In the genomic region with DNA sequence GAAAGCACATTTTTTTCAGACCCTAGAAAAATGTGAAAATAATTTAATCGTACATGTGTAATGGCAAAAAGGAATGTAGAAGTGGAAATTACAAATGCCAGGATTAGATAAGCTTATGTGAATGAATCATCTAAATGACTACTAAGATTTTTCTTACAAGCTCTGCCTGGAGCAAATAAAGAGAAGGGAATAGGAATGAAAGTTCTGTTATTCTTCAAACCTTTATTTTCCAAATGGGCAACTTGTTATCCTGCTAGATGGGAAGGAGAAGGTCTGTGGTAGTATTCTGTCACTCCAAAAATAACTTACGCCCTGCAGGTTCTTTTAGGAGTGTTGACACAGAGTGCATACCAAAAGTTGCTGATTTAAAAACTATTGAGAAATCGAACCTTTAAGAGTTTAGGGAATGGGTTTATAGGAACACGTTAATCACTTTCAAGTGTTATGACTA, we compare ENCODE assay signal across 22 cellular contexts. TPM values are rescaled to one million over a fixed set of nuclear protein-coding genes. Genes with fewer than 3 reads are reported as not detected.
DNase-seq lines count a peak whose midpoint lies in the region; ATAC-seq and TF ChIP-seq lines count a peak whose summit lies in the region.
"Had no signal": no experiment of that assay in that cellular context is flagged by ENCODE, and none has a peak within 500 bp of the region (broad histone marks: within the 10 kb centered on the region; RNA-seq: fewer than 3 reads in every experiment).

No MANE protein-coding gene starts in this region.

- H3K36me3 Mint-ChIP-seq in MCF 10A (ENCODE audit: insufficient read depth, unreplicated experiment) (peaks cover 50% of the 10 kb centered on the region), type B pancreatic cell (peaks cover 22% of the 10 kb centered on the region)
- H3K36me3 Mint-ChIP-seq in activated CD8-positive, alpha-beta T cell treated with anti-CD3 and anti-CD28 coated beads, Interleukin-2, amount 10 ng/mL, durations not matched to agents 7 days and 5 days (ENCODE audit: low read depth), result peaks cover 50% of the 10 kb centered on the region

- dilution Hi-C loops in mammary epithelial cell (cut with HindIII; ENCODE audit: low sequenced_read_pairs), result no loop called here

- CTCF ChIA-PET in MCF 10A (lab: Yijun Ruan, JAX) (interaction anchor here (1.0 to 2.2 kb wide), 5 partner anchors 9 to 51 kb away, joined by 3 to 10 read pairs (median 5); a partner anchor contains a TSS), mammary epithelial cell (lab: Charles Lee; ENCODE audit: low non-redundant PET) (no interaction called here)
- CTCF ChIA-PET in activated CD8-positive, alpha-beta T cell treated with anti-CD3 and anti-CD28 coated beads, Interleukin-2, amount 10 ng/mL, durations not matched to agents 7 days and 5 days (lab: Charles Lee), result interaction anchor here (1.3 to 2.6 kb wide), 5 partner anchors 10 to 73 kb away, joined by 4 to 12 read pairs (median 4); a partner anchor contains a TSS

- H3K9me3 Mint-ChIP-seq in MCF 10A (ENCODE audit: unreplicated experiment) (no peaks in the 10 kb centered on the region), type B pancreatic cell (no peaks in the 10 kb centered on the region)
- no peaks in the 10 kb centered on the region for H3K9me3 Mint-ChIP-seq in activated CD8-positive, alpha-beta T cell treated with anti-CD3 and anti-CD28 coated beads, Interleukin-2, amount 10 ng/mL, durations not matched to agents 7 days and 5 days (ENCODE audit: insufficient read depth)
- H3K9me3 Mint-ChIP-seq: activated CD4-positive, alpha-beta T cell treated with anti-CD3 and anti-CD28 coated beads, Interleukin-2, amount 10 ng/mL, durations not matched to agents 24 days and 14 days; activated naive CD8-positive, alpha-beta T cell treated with anti-CD3 and anti-CD28 coated beads, Interleukin-2, amount 50 U/mL, for 24 hours; activated T-cell treated with anti-CD3 and anti-CD28 coated beads, Interleukin-2, amount 50 U/mL, for 72 hours; naive B cell had no signal

- in situ Hi-C loops in mammary epithelial cell (cut with MboI; ENCODE audit: low sequenced_read_pairs in 2 of 2), result loop anchor here in 1 of 2 donors (25.0 kb wide), 1 partner anchor 90 kb away; a partner anchor contains a TSS

- H3K4me3 ChIP-seq in mammary epithelial cell (replicated peaks in 1 of 3; ENCODE audit: insufficient read depth in 1 of 3, low read depth in 2 of 3, low read length in 3 of 3) (no peak overlapping the region), fibroblast of the aortic adventitia (ENCODE audit: low read depth, low read length) (no peak overlapping the region)
- H3K4me3 ChIP-seq: colonic mucosa, MG63 had no signal

- H3K27ac Mint-ChIP-seq in MCF 10A (ENCODE audit: low read depth, unreplicated experiment) (peak overlapping the region; percentile 80), type B pancreatic cell (no peak overlapping the region)
- peak overlapping the region; percentile 34 for H3K27ac Mint-ChIP-seq in activated CD8-positive, alpha-beta T cell treated with anti-CD3 and anti-CD28 coated beads, Interleukin-2, amount 10 ng/mL, durations not matched to agents 7 days and 5 days
- H3K27ac Mint-ChIP-seq: activated CD4-positive, alpha-beta T cell treated with anti-CD3 and anti-CD28 coated beads, Interleukin-2, amount 10 ng/mL, durations not matched to agents 24 days and 14 days; activated naive CD8-positive, alpha-beta T cell treated with anti-CD3 and anti-CD28 coated beads, Interleukin-2, amount 50 U/mL, for 24 hours; activated T-cell treated with anti-CD3 and anti-CD28 coated beads, Interleukin-2, amount 50 U/mL, for 72 hours; naive B cell had no signal

- TF ChIP-seq CTCF in MCF 10A (IDR thresholded peaks at IDR 0.05; ENCODE audit: unreplicated experiment), result no peak
- TF ChIP-seq CTCF in mammary epithelial cell (conservative IDR thresholded peaks at IDR 0.05 in 1 of 2, IDR thresholded peaks at IDR 0.05 in 1 of 2; ENCODE audit: extremely low read depth in 1 of 2, insufficient read depth in 1 of 2, low read depth in 1 of 2, low read length in 2 of 2), result no peak
- TF ChIP-seq CTCF in fibroblast of the aortic adventitia (IDR thresholded peaks at IDR 0.05; ENCODE audit: insufficient read depth, low read length), result no peak
- no peak for TF ChIP-seq CTCF in type B pancreatic cell (conservative IDR thresholded peaks at IDR 0.05)

- no peak overlapping the region for H3K27ac ChIP-seq in mammary epithelial cell (ENCODE audit: insufficient read depth, low read depth, low read length)
- H3K27ac ChIP-seq: colonic mucosa, epithelial cell of prostate had no signal

- H3K27me3 ChIP-seq in mammary epithelial cell (ENCODE audit: insufficient read depth, low read length), result no peaks in the 10 kb centered on the region
- H3K27me3 ChIP-seq: colonic mucosa, MG63 had no signal

- H3K4me1 Mint-ChIP-seq in MCF 10A (ENCODE audit: insufficient read depth, unreplicated experiment) (peaks cover 8% of the 10 kb centered on the region), type B pancreatic cell (ENCODE audit: unreplicated experiment) (peaks cover 3% of the 10 kb centered on the region)
- peaks cover 6% of the 10 kb centered on the region for H3K4me1 Mint-ChIP-seq in activated CD8-positive, alpha-beta T cell treated with anti-CD3 and anti-CD28 coated beads, Interleukin-2, amount 10 ng/mL, durations not matched to agents 7 days and 5 days (ENCODE audit: low read depth)

- H3K4me1 ChIP-seq in mammary epithelial cell (ENCODE audit: insufficient read depth, low read length), result no peaks in the 10 kb centered on the region
- H3K4me1 ChIP-seq: colonic mucosa had no signal

- DNase-seq in MCF 10A (ENCODE audit: unreplicated experiment) (peak; percentile 12), mammary epithelial cell (no peak), fibroblast of the aortic adventitia (ENCODE audit: low read depth) (peak; percentile 82), type B pancreatic cell (ENCODE audit: extremely low spot score, unreplicated experiment) (no peak), left ventricle myocardium superior (no peak), SKM-1 (lab: John Stamatoyannopoulos, UW; ENCODE audit: unreplicated experiment) (no peak)
- DNase-seq in activated CD8-positive, alpha-beta T cell treated with anti-CD3 and anti-CD28 coated beads, Interleukin-2, amount 10 ng/mL, durations not matched to agents 7 days and 5 days, result no peak
- DNase-seq: activated CD4-positive, alpha-beta T cell treated with anti-CD3 and anti-CD28 coated beads, Interleukin-2, amount 10 ng/mL, durations not matched to agents 24 days and 14 days; activated naive CD8-positive, alpha-beta T cell treated with anti-CD3 and anti-CD28 coated beads, Interleukin-2, amount 50 U/mL, for 24 hours; activated T-cell treated with anti-CD3 and anti-CD28 coated beads, Interleukin-2, amount 50 U/mL, for 72 hours; colonic mucosa; hippocampal formation; left cardiac atrium; MG63; naive B cell; NCI-H2081; NCI-H748 treated with DMSO at 0.1 percent for 48 hours; retina; substantia nigra had no signal

- no peak for ATAC-seq in activated CD8-positive, alpha-beta T cell treated with anti-CD3 and anti-CD28 coated beads, Interleukin-2, amount 10 ng/mL, durations not matched to agents 7 days and 5 days
- ATAC-seq in left ventricle myocardium superior, result no peak
- ATAC-seq in HG02885 (IDR thresholded peaks at IDR 0.05; ENCODE audit: poor library complexity, unreplicated experiment), result no peak
- ATAC-seq: activated naive CD8-positive, alpha-beta T cell treated with anti-CD3 and anti-CD28 coated beads, Interleukin-2, amount 50 U/mL, for 24 hours; activated T-cell treated with anti-CD3 and anti-CD28 coated beads, Interleukin-2, amount 50 U/mL, for 72 hours; Right ventricle myocardium inferior had no signal

- peaks cover 8% of the 10 kb centered on the region for H3K36me3 ChIP-seq in mammary epithelial cell (ENCODE audit: insufficient read depth, low read length)

- WGBS in mammary epithelial cell (ENCODE audit: low coverage, missing lambda C conversion rate), result 75% methylated on average over 4 of the region's 4 CpGs

- no peak overlapping the region for H3K4me2 ChIP-seq in mammary epithelial cell (ENCODE audit: insufficient read depth, low read depth, low read length)

- no TSS peak for BruUV-seq in MCF 10A (replicated peaks; lab: Mats Ljungman, UMichigan)
- no TSS peak for BruUV-seq in mammary epithelial cell (replicated peaks; lab: Mats Ljungman, UMichigan)

- H3K27me3 Mint-ChIP-seq in MCF 10A (ENCODE audit: insufficient read depth, unreplicated experiment) (no peaks in the 10 kb centered on the region), type B pancreatic cell (no peaks in the 10 kb centered on the region)
- H3K27me3 Mint-ChIP-seq in activated CD8-positive, alpha-beta T cell treated with anti-CD3 and anti-CD28 coated beads, Interleukin-2, amount 10 ng/mL, durations not matched to agents 7 days and 5 days (ENCODE audit: low read depth), result no peaks in the 10 kb centered on the region
- H3K27me3 Mint-ChIP-seq: activated CD4-positive, alpha-beta T cell treated with anti-CD3 and anti-CD28 coated beads, Interleukin-2, amount 10 ng/mL, durations not matched to agents 24 days and 14 days; activated naive CD8-positive, alpha-beta T cell treated with anti-CD3 and anti-CD28 coated beads, Interleukin-2, amount 50 U/mL, for 24 hours; naive B cell had no signal

- POLR2A ChIA-PET in MCF 10A (lab: Yijun Ruan, JAX), result interaction anchor here (0.6 to 3.3 kb wide), 13 partner anchors 8 to 1381 kb away, joined by 3 to 20 read pairs (median 4); a partner anchor contains a TSS
- POLR2A ChIA-PET in activated CD8-positive, alpha-beta T cell treated with anti-CD3 and anti-CD28 coated beads, Interleukin-2, amount 10 ng/mL, durations not matched to agents 7 days and 5 days (lab: Charles Lee), result interaction anchor here (1.6 kb wide), 1 partner anchor 9 kb away, joined by 8 read pairs; a partner anchor contains a TSS

- no peak overlapping the region for H2AFZ ChIP-seq in mammary epithelial cell (ENCODE audit: low read depth, low read length)

- no peaks in the 10 kb centered on the region for H3K9me3 ChIP-seq in mammary epithelial cell (replicated peaks; ENCODE audit: insufficient read depth, low read length)
- H3K9me3 ChIP-seq: colonic mucosa, MG63 had no signal

- H4K20me1 ChIP-seq in mammary epithelial cell (ENCODE audit: insufficient read depth, low read length), result no peaks in the 10 kb centered on the region

- H3K4me3 Mint-ChIP-seq in MCF 10A (ENCODE audit: unreplicated experiment), result no peak overlapping the region
- no peak overlapping the region for H3K4me3 Mint-ChIP-seq in activated CD8-positive, alpha-beta T cell treated with anti-CD3 and anti-CD28 coated beads, Interleukin-2, amount 10 ng/mL, durations not matched to agents 7 days and 5 days
- no peak overlapping the region for H3K4me3 Mint-ChIP-seq in type B pancreatic cell
- H3K4me3 Mint-ChIP-seq: activated CD4-positive, alpha-beta T cell treated with anti-CD3 and anti-CD28 coated beads, Interleukin-2, amount 10 ng/mL, durations not matched to agents 24 days and 14 days; activated naive CD8-positive, alpha-beta T cell treated with anti-CD3 and anti-CD28 coated beads, Interleukin-2, amount 50 U/mL, for 24 hours; activated T-cell treated with anti-CD3 and anti-CD28 coated beads, Interleukin-2, amount 50 U/mL, for 72 hours; naive B cell had no signal

- intact Hi-C loops in MCF 10A (cut with micrococcal nuclease) (no loop called here), mammary epithelial cell (cut with micrococcal nuclease) (no loop called here), left ventricle myocardium superior (cut with micrococcal nuclease) (no loop called here)

- peaks cover 90% of the 10 kb centered on the region for H3K79me2 ChIP-seq in mammary epithelial cell (ENCODE audit: insufficient read depth, low read length)

- H3K9ac ChIP-seq in mammary epithelial cell (ENCODE audit: insufficient read depth, low read length), result no peak overlapping the region

RNA-seq across cellular contexts. Expression of a gene that starts 9.7 kb away (rescaled TPM):
- total RNA-seq in MCF 10A (2022) (29.7 and 40.6 TPM in 2 replicates), mammary epithelial cell (10 to 100 TPM; 21.7 to 31.2 TPM), fibroblast of the aortic adventitia (ENCODE audit: low replicate concordance) (22.1 and 34.3 TPM in 2 replicates), type B pancreatic cell (ENCODE audit: low replicate concordance) (48.4 and 57.8 TPM in 2 replicates), left ventricle myocardium superior (32.8 TPM)
- 21.6 TPM for polyA plus RNA-seq in mammary epithelial cell
- polyA minus RNA-seq in mammary epithelial cell, result 44.1 TPM
- total RNA-seq in activated CD8-positive, alpha-beta T cell treated with anti-CD3 and anti-CD28 coated beads, Interleukin-2, amount 10 ng/mL, durations not matched to agents 7 days and 5 days, result 10 to 100 TPM; 77.4 to 79.8 TPM

RNA-seq across cellular contexts. Expression of a gene that starts 43.4 kb away (rescaled TPM):
- total RNA-seq in MCF 10A (2022) (43.2 and 69.1 TPM in 2 replicates), mammary epithelial cell (10 to 100 TPM; 35.3 to 64.8 TPM), fibroblast of the aortic adventitia (ENCODE audit: low replicate concordance) (29.3 and 64.7 TPM in 2 replicates), type B pancreatic cell (ENCODE audit: low replicate concordance) (38.5 and 43.1 TPM in 2 replicates), left ventricle myocardium superior (76.1 TPM)
- polyA plus RNA-seq in mammary epithelial cell, result 15.3 TPM
- polyA minus RNA-seq in mammary epithelial cell, result 47.3 TPM
- total RNA-seq in activated CD8-positive, alpha-beta T cell treated with anti-CD3 and anti-CD28 coated beads, Interleukin-2, amount 10 ng/mL, durations not matched to agents 7 days and 5 days, result 10 to 100 TPM; 10.6 to 13.7 TPM

Comparison
In these comparisons a context has a peak if more than half of its experiments do, and no peak if none do; other contexts are left out.
1. DNase-seq: peak in MCF 10A (single experiment) and fibroblast of the aortic adventitia (single experiment); none in mammary epithelial cell (single experiment), activated CD8-positive, alpha-beta T cell treated with anti-CD3 and anti-CD28 coated beads, Interleukin-2, amount 10 ng/mL, durations not matched to agents 7 days and 5 days (single experiment), type B pancreatic cell (single experiment), left ventricle myocardium superior (single experiment) and SKM-1 (single experiment).